ENCODE assay signal across 1 cellular context in genomic region chr7:14637968-14638367, GRCh38.
TF ChIP-seq lines count a peak whose summit lies in the region.

No MANE protein-coding gene starts in this region.

TF ChIP-seq in HCT116, 20 proteins besides CTCF, POLR2A, EP300 and RAD21 (continued from another document):
- TF ChIP-seq CBX3 (IDR thresholded peaks at IDR 0.05; ENCODE audit: low read depth) (no peak), POLR2AphosphoS5 (IDR thresholded peaks at IDR 0.05; ENCODE audit: low read depth, low read length) (no peak), SRF (IDR thresholded peaks at IDR 0.05; ENCODE audit: low read depth) (no peak), EZH2phosphoT487 (IDR thresholded peaks at IDR 0.05; ENCODE audit: borderline replicate concordance) (no peak), SP1 (IDR thresholded peaks at IDR 0.05; ENCODE audit: low read depth) (no peak)
